Comparison of ENCODE assay signal across 31 cellular contexts in genomic region chr5:130580264-130580663, GRCh38.
"Had no signal": no experiment of that assay in that cellular context is flagged by ENCODE, and none has a peak within 500 bp of the region (broad histone marks: within the 10 kb centered on the region; RNA-seq: fewer than 3 reads in every experiment).

No MANE protein-coding gene starts in this region.

- H3K9me3 ChIP-seq: adrenal gland, ascending aorta, body of pancreas had no signal

- H3K4me3 ChIP-seq: adrenal gland, ascending aorta, body of pancreas, breast epithelium, cardiac muscle cell had no signal

- H3K36me3 ChIP-seq: adrenal gland, ascending aorta, brain microvascular endothelial cell, breast epithelium, cardiac muscle cell had no signal

- H3K27ac ChIP-seq: adrenal gland, ascending aorta, body of pancreas, brain microvascular endothelial cell, breast epithelium, cardiac muscle cell had no signal

- ATAC-seq: activated naive CD4-positive, alpha-beta T cell treated with anti-CD3 and anti-CD28 coated beads, Interleukin-2, amount 50 U/mL, for 72 hours; activated naive CD8-positive, alpha-beta T cell treated with anti-CD3 and anti-CD28 coated beads, Interleukin-2, amount 50 U/mL, for 24 hours; activated T-cell treated with anti-CD3 and anti-CD28 coated beads, Interleukin-2, amount 50 U/mL, for 4 hours; activated T-cell treated with anti-CD3 and anti-CD28 coated beads, Interleukin-2, amount 50 U/mL, for 72 hours; activated T-helper 17 cell treated with anti-CD3 and anti-CD28 coated beads, Interleukin-2, amount 50 U/mL, for 72 hours; body of pancreas had no signal

- H3K27me3 ChIP-seq: adrenal gland, ascending aorta, body of pancreas, brain microvascular endothelial cell, breast epithelium, cardiac muscle cell had no signal

- DNase-seq: activated effector memory CD4-positive, alpha-beta T cell treated with anti-CD3 and anti-CD28 coated beads, Interleukin-2, amount 50 U/mL, for 16 hours; activated effector memory CD4-positive, alpha-beta T cell treated with Interleukin-2 at 50 U/mL for 16 hours; activated gamma-delta T cell; activated gamma-delta T cell treated with Interleukin-2 at 50 U/mL for 16 hours; activated naive CD4-positive, alpha-beta T cell; activated naive CD4-positive, alpha-beta T cell treated with anti-CD3 and anti-CD28 coated beads for 36 hours; activated naive CD4-positive, alpha-beta T cell treated with anti-CD3 and anti-CD28 coated beads, Interleukin-2, amount 10 ng/mL, durations not matched to agents 7 days and 5 days; activated naive CD4-positive, alpha-beta T cell treated with anti-CD3 and anti-CD28 coated beads, Interleukin-2, amount 50 U/mL, for 16 hours; activated naive CD4-positive, alpha-beta T cell treated with Interleukin-2 at 50 U/mL for 16 hours; activated naive CD8-positive, alpha-beta T cell treated with anti-CD3 and anti-CD28 coated beads for 36 hours; activated naive CD8-positive, alpha-beta T cell treated with anti-CD3 and anti-CD28 coated beads, Interleukin-2, amount 10 ng/mL, durations not matched to agents 7 days and 5 days; activated naive CD8-positive, alpha-beta T cell treated with anti-CD3 and anti-CD28 coated beads, Interleukin-2, amount 50 U/mL, for 24 hours; activated T-cell treated with anti-CD3 and anti-CD28 coated beads, Interleukin-2, amount 50 U/mL, for 1 hour; activated T-cell treated with anti-CD3 and anti-CD28 coated beads, Interleukin-2, amount 50 U/mL, for 24 hours; activated T-cell treated with anti-CD3 and anti-CD28 coated beads, Interleukin-2, amount 50 U/mL, for 4 hours; activated T-cell treated with anti-CD3 and anti-CD28 coated beads, Interleukin-2, amount 50 U/mL, for 48 hours; activated T-cell treated with anti-CD3 and anti-CD28 coated beads, Interleukin-2, amount 50 U/mL, for 72 hours; adrenal gland; amniotic stem cell; amygdala; anterior cingulate cortex; aorta; body of pancreas; brain microvascular endothelial cell; caudate nucleus; cerebellar nuclear complex had no signal

- H3K4me1 ChIP-seq: adrenal gland, ascending aorta, body of pancreas, breast epithelium had no signal
